ENCODE assay signal across 2 cellular contexts in the genomic region with DNA sequence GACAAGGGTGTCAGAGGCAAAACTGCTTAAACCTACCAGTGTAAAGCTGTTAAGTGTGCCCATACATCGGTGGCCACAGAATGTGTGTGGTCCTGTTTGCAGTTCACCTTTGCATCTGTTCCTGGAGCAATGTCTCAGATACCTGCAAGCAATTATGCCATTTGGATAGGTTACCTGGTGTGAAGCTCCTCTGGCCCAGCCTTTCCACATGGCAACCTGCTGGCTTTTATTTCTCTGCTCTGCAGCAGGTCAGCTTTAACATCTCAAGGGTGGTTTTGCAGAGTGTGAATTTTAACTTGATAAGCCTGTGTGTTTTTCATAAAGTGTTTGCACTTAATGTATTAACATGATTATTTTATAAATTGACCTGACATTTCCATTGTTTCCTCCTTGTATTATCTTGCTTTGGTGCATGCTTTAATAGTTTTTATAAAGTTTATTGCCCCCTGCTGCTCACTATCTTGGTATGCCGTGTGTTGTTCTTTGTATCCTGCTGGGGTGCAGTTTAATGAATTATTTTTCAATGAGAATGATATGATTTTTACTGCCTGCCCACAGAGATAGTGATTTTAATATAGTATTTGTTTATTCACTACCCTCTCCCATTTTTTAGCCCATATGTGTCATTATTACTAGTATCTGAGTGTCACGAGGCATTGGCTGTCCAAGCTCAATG.
TF ChIP-seq lines count a peak whose summit lies in the region.

No MANE protein-coding gene starts in this region.

TF ChIP-seq in HEK293, 187 proteins besides CTCF, POLR2A, EP300 and RAD21 (continued from another document):
- TF ChIP-seq ZNF677 (tag by site-specific recombination; IDR thresholded peaks at IDR 0.05) (no peak), ZNF19 (tag by site-specific recombination; IDR thresholded peaks at IDR 0.05; ENCODE audit: low read depth) (no peak), ZNF623 (tag by site-specific recombination; IDR thresholded peaks at IDR 0.05) (no peak), PRDM1 (tag by site-specific recombination; IDR thresholded peaks at IDR 0.05) (no peak), FEZF1 (tag by site-specific recombination; IDR thresholded peaks at IDR 0.05) (peak; percentile 78; the same call in 1 of the 2 replicates), ZNF843 (tag by site-specific recombination; IDR thresholded peaks at IDR 0.05) (peak; percentile 54; the same call in 1 of the 2 replicates), ZNF571 (tag by site-specific recombination; IDR thresholded peaks at IDR 0.05) (no peak), ZFHX2 (tag by site-specific recombination; conservative IDR thresholded peaks at IDR 0.05) (no peak), TCF7L2 (IDR thresholded peaks at IDR 0.05; ENCODE audit: borderline replicate concordance, low read depth, low read length) (peak; percentile 86)
- TF ChIP-seq, protein P1, sequence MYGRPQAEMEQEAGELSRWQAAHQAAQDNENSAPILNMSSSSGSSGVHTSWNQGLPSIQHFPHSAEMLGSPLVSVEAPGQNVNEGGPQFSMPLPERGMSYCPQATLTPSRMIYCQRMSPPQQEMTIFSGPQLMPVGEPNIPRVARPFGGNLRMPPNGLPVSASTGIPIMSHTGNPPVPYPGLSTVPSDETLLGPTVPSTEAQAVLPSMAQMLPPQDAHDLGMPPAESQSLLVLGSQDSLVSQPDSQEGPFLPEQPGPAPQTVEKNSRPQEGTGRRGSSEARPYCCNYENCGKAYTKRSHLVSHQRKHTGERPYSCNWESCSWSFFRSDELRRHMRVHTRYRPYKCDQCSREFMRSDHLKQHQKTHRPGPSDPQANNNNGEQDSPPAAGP (tag by site-specific recombination; IDR thresholded peaks at IDR 0.05) = no peak
- TF ChIP-seq, protein P2, sequence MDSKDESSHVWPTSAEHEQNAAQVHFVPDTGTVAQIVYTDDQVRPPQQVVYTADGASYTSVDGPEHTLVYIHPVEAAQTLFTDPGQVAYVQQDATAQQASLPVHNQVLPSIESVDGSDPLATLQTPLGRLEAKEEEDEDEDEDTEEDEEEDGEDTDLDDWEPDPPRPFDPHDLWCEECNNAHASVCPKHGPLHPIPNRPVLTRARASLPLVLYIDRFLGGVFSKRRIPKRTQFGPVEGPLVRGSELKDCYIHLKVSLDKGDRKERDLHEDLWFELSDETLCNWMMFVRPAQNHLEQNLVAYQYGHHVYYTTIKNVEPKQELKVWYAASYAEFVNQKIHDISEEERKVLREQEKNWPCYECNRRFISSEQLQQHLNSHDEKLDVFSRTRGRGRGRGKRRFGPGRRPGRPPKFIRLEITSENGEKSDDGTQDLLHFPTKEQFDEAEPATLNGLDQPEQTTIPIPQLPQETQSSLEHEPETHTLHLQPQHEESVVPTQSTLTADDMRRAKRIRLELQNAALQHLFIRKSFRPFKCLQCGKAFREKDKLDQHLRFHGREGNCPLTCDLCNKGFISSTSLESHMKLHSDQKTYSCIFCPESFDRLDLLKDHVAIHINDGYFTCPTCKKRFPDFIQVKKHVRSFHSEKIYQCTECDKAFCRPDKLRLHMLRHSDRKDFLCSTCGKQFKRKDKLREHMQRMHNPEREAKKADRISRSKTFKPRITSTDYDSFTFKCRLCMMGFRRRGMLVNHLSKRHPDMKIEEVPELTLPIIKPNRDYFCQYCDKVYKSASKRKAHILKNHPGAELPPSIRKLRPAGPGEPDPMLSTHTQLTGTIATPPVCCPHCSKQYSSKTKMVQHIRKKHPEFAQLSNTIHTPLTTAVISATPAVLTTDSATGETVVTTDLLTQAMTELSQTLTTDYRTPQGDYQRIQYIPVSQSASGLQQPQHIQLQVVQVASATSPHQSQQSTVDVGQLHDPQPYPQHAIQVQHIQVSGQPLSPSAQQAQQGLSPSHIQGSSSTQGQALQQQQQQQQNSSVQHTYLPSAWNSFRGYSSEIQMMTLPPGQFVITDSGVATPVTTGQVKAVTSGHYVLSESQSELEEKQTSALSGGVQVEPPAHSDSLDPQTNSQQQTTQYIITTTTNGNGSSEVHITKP (tag by site-specific recombination; IDR thresholded peaks at IDR 0.05) = peak; percentile 91

TF ChIP-seq in WTC11, 78 proteins besides CTCF, POLR2A, EP300 and RAD21 (continued from another document):
- TF ChIP-seq ZNF219 (CRISPR knock-in tag; IDR thresholded peaks at IDR 0.05; ENCODE audit: borderline replicate concordance) (no peak), TCF7 (CRISPR knock-in tag; IDR thresholded peaks at IDR 0.05; ENCODE audit: low read depth) (no peak), AFF4 (CRISPR knock-in tag; IDR thresholded peaks at IDR 0.05; ENCODE audit: borderline replicate concordance) (no peak), EMX1 (CRISPR knock-in tag; IDR thresholded peaks at IDR 0.05) (no peak), ZNF396 (CRISPR knock-in tag; IDR thresholded peaks at IDR 0.05; ENCODE audit: borderline replicate concordance) (no peak), ESRRA (CRISPR knock-in tag; IDR thresholded peaks at IDR 0.05; ENCODE audit: borderline replicate concordance) (no peak), FOXP1 (CRISPR knock-in tag; IDR thresholded peaks at IDR 0.05; ENCODE audit: borderline replicate concordance) (no peak), JUN (CRISPR knock-in tag; IDR thresholded peaks at IDR 0.05) (no peak), GRHL2 (CRISPR knock-in tag; IDR thresholded peaks at IDR 0.05; ENCODE audit: insufficient replicate concordance, severe bottlenecking) (no peak), GABPB1 (CRISPR knock-in tag; IDR thresholded peaks at IDR 0.05) (no peak)
- TF ChIP-seq, protein P3, sequence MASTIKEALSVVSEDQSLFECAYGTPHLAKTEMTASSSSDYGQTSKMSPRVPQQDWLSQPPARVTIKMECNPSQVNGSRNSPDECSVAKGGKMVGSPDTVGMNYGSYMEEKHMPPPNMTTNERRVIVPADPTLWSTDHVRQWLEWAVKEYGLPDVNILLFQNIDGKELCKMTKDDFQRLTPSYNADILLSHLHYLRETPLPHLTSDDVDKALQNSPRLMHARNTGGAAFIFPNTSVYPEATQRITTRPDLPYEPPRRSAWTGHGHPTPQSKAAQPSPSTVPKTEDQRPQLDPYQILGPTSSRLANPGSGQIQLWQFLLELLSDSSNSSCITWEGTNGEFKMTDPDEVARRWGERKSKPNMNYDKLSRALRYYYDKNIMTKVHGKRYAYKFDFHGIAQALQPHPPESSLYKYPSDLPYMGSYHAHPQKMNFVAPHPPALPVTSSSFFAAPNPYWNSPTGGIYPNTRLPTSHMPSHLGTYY (CRISPR knock-in tag; IDR thresholded peaks at IDR 0.05) = no peak
